Comparison of ENCODE assay signal across 1 cellular context in the genomic region with DNA sequence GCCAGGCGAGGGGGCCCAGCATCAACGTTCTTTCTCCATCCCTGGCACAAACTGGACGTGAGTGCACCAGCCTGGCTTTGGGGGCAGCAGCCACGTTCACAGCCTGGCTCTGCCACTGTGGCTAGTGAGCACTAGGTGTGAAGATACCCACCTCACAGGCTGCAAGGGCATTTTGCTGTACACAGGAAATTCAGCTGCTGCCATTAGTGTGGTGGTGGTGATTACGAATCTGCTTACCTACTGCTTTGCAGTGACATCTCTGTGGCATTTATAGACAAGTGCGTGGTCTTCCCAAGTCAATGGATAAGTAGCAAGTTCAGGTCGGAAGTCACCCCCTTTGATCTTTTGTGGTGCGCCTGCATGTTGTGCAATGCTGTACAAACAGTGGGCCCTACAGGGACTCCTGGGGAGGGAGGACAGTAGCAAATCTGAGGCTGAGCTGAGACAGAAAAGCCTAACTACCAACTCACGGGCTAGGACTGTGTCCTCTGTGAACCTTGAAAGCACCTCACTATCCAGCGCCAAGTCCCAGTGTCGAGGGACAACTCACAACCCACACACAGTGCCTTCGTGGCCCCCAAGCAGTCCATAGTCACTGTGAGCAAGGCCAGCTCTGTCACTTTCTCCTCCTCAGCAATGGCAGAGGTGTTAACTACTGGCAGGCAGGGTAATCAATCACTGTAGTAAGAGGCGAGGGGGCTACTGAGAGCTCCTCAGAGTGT.
TF ChIP-seq lines count a peak whose summit lies in the region.

No MANE protein-coding gene starts in this region.

TF ChIP-seq in HepG2, 621 proteins besides CTCF, POLR2A, EP300 and RAD21 (continued from another document and continues in another):
- TF ChIP-seq CREB3 (CRISPR knock-in tag; IDR thresholded peaks at IDR 0.05) (no peak), DNMT1 (CRISPR knock-in tag; IDR thresholded peaks at IDR 0.05) (peak; percentile 30; the same call in 1 of the 2 replicates), ZNF652 (CRISPR knock-in tag; IDR thresholded peaks at IDR 0.05; ENCODE audit: borderline replicate concordance, low read depth) (peak; percentile 47; the same call in 1 of the 2 replicates), TBX2 (CRISPR knock-in tag; IDR thresholded peaks at IDR 0.05; ENCODE audit: borderline replicate concordance) (peak; percentile 97), ZNF605 (CRISPR knock-in tag; IDR thresholded peaks at IDR 0.05) (peak; percentile 82; the same call in 1 of the 2 replicates), FOXO1 (CRISPR knock-in tag; IDR thresholded peaks at IDR 0.05) (peak; percentile 90), SP1 (IDR thresholded peaks at IDR 0.05) (no peak), SP1 (CRISPR knock-in tag; IDR thresholded peaks at IDR 0.05) (no peak; the same call in 1 of the 2 replicates), SALL2 (CRISPR knock-in tag; IDR thresholded peaks at IDR 0.05) (no peak), SUZ12 (IDR thresholded peaks at IDR 0.05; ENCODE audit: low read depth, low read length) (no peak), ZNF256 (CRISPR knock-in tag; conservative IDR thresholded peaks at IDR 0.05) (no peak), PCBP2 (optimal IDR thresholded peaks at IDR 0.05; ENCODE audit: low read depth, low read length, poor library complexity, severe bottlenecking) (no peak), NKX3-1 (CRISPR knock-in tag; IDR thresholded peaks at IDR 0.05) (no peak), ZNF34 (CRISPR knock-in tag; IDR thresholded peaks at IDR 0.05; ENCODE audit: borderline replicate concordance) (peak; percentile 82; the same call in 1 of the 2 replicates), BCL6 (CRISPR knock-in tag; IDR thresholded peaks at IDR 0.05) (peak; percentile 96), MYC (CRISPR knock-in tag; IDR thresholded peaks at IDR 0.05; ENCODE audit: borderline replicate concordance) (peak; percentile 73; the same call in 1 of the 2 replicates), CC2D1A (CRISPR knock-in tag; IDR thresholded peaks at IDR 0.05) (no peak), CCDC6 (CRISPR knock-in tag; IDR thresholded peaks at IDR 0.05) (peak; percentile 78; the same call in 1 of the 2 replicates), TMF1 (CRISPR knock-in tag; IDR thresholded peaks at IDR 0.05; ENCODE audit: low read depth) (no peak), KLF12 (CRISPR knock-in tag; IDR thresholded peaks at IDR 0.05; ENCODE audit: borderline replicate concordance) (no peak), ZNF354B (CRISPR knock-in tag; IDR thresholded peaks at IDR 0.05) (no peak), FOXJ3 (CRISPR knock-in tag; IDR thresholded peaks at IDR 0.05; ENCODE audit: borderline replicate concordance) (peak; percentile 90; the same call in 1 of the 2 replicates), SCMH1 (CRISPR knock-in tag; IDR thresholded peaks at IDR 0.05; ENCODE audit: borderline replicate concordance) (no peak), ATF7-NPFF (CRISPR knock-in tag; IDR thresholded peaks at IDR 0.05; ENCODE audit: low read depth) (peak; percentile 68; the same call in 1 of the 2 replicates), ZSCAN30 (CRISPR knock-in tag; IDR thresholded peaks at IDR 0.05) (no peak), MXI1 (IDR thresholded peaks at IDR 0.05; ENCODE audit: borderline replicate concordance, low read depth, low read length) (peak; percentile 40; the same call in 1 of the 3 replicates), AHDC1 (CRISPR knock-in tag; IDR thresholded peaks at IDR 0.05; ENCODE audit: borderline replicate concordance) (peak; percentile 97), ZNF513 (CRISPR knock-in tag; conservative IDR thresholded peaks at IDR 0.05) (no peak), ZNF597 (CRISPR knock-in tag; IDR thresholded peaks at IDR 0.05) (no peak), ZKSCAN5 (CRISPR knock-in tag; IDR thresholded peaks at IDR 0.05) (no peak), EZH2 (conservative IDR thresholded peaks at IDR 0.05; ENCODE audit: low read depth, low read length) (no peak), ZNF839 (CRISPR knock-in tag; IDR thresholded peaks at IDR 0.05; ENCODE audit: borderline replicate concordance) (peak; percentile 73; the same call in 1 of the 2 replicates), ZNF441 (CRISPR knock-in tag; IDR thresholded peaks at IDR 0.05; ENCODE audit: borderline replicate concordance) (peak; percentile 48; the same call in 1 of the 2 replicates), KLF9 (CRISPR knock-in tag; IDR thresholded peaks at IDR 0.05; ENCODE audit: low read depth) (no peak), TFAP4 (IDR thresholded peaks at IDR 0.05; ENCODE audit: borderline replicate concordance, low read depth) (peak; percentile 31; the same call in 1 of the 2 replicates), SRY (CRISPR knock-in tag; IDR thresholded peaks at IDR 0.05) (0 out of 2 replicates have a peak, but pooled peaks have one; percentile 33), SNRNP70 (IDR thresholded peaks at IDR 0.05; ENCODE audit: low read depth, low read length) (no peak), ISL2 (CRISPR knock-in tag; IDR thresholded peaks at IDR 0.05) (peak; percentile 95), KAT8 (CRISPR knock-in tag; IDR thresholded peaks at IDR 0.05) (peak; percentile 81), ZNF335 (CRISPR knock-in tag; IDR thresholded peaks at IDR 0.05) (peak; percentile 54; the same call in 1 of the 2 replicates), NFYB (CRISPR knock-in tag; IDR thresholded peaks at IDR 0.05) (no peak), MAFK (conservative IDR thresholded peaks at IDR 0.05 in 1 of 2, IDR thresholded peaks at IDR 0.05 in 1 of 2; ENCODE audit: low read length in 2 of 2) (no peak), SKI (IDR thresholded peaks at IDR 0.05; ENCODE audit: partially characterized antibody) (peak; percentile 89)
- TF ChIP-seq, protein P1, sequence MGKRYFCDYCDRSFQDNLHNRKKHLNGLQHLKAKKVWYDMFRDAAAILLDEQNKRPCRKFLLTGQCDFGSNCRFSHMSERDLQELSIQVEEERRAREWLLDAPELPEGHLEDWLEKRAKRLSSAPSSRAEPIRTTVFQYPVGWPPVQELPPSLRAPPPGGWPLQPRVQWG (CRISPR knock-in tag; IDR thresholded peaks at IDR 0.05; ENCODE audit: borderline replicate concordance, low read depth) = no peak
- TF ChIP-seq, protein P2, sequence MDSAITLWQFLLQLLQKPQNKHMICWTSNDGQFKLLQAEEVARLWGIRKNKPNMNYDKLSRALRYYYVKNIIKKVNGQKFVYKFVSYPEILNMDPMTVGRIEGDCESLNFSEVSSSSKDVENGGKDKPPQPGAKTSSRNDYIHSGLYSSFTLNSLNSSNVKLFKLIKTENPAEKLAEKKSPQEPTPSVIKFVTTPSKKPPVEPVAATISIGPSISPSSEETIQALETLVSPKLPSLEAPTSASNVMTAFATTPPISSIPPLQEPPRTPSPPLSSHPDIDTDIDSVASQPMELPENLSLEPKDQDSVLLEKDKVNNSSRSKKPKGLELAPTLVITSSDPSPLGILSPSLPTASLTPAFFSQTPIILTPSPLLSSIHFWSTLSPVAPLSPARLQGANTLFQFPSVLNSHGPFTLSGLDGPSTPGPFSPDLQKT (CRISPR knock-in tag; IDR thresholded peaks at IDR 0.05; ENCODE audit: borderline replicate concordance) = no peak
- TF ChIP-seq, protein P3, sequence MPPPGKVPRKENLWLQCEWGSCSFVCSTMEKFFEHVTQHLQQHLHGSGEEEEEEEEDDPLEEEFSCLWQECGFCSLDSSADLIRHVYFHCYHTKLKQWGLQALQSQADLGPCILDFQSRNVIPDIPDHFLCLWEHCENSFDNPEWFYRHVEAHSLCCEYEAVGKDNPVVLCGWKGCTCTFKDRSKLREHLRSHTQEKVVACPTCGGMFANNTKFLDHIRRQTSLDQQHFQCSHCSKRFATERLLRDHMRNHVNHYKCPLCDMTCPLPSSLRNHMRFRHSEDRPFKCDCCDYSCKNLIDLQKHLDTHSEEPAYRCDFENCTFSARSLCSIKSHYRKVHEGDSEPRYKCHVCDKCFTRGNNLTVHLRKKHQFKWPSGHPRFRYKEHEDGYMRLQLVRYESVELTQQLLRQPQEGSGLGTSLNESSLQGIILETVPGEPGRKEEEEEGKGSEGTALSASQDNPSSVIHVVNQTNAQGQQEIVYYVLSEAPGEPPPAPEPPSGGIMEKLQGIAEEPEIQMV (CRISPR knock-in tag; IDR thresholded peaks at IDR 0.05; ENCODE audit: low read depth) = peak; percentile 82; the same call in 1 of the 2 replicates
- TF ChIP-seq, protein P4, sequence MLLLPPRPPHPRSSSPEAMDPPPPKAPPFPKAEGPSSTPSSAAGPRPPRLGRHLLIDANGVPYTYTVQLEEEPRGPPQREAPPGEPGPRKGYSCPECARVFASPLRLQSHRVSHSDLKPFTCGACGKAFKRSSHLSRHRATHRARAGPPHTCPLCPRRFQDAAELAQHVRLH (CRISPR knock-in tag; IDR thresholded peaks at IDR 0.05; ENCODE audit: borderline replicate concordance, low read depth) = peak; percentile 79; the same call in 1 of the 2 replicates
- TF ChIP-seq, protein P5, sequence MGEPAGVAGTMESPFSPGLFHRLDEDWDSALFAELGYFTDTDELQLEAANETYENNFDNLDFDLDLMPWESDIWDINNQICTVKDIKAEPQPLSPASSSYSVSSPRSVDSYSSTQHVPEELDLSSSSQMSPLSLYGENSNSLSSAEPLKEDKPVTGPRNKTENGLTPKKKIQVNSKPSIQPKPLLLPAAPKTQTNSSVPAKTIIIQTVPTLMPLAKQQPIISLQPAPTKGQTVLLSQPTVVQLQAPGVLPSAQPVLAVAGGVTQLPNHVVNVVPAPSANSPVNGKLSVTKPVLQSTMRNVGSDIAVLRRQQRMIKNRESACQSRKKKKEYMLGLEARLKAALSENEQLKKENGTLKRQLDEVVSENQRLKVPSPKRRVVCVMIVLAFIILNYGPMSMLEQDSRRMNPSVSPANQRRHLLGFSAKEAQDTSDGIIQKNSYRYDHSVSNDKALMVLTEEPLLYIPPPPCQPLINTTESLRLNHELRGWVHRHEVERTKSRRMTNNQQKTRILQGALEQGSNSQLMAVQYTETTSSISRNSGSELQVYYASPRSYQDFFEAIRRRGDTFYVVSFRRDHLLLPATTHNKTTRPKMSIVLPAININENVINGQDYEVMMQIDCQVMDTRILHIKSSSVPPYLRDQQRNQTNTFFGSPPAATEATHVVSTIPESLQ (CRISPR knock-in tag; conservative IDR thresholded peaks at IDR 0.05) = no peak
